In genomic region chr16:14354561-14355351, GRCh38 we compare ENCODE assay signal across 9 cellular contexts.
A peak's percentile ranks its signal among the peaks of the same experiment; 100 is the strongest.
DNase-seq lines count a peak whose midpoint lies in the region; ATAC-seq, FAIRE-seq and TF ChIP-seq lines count a peak whose summit lies in the region.
"Had no signal": no experiment of that assay in that cellular context is flagged by ENCODE, and none has a peak within 500 bp of the region (broad histone marks: within the 10 kb centered on the region; RNA-seq: fewer than 3 reads in every experiment).

No MANE protein-coding gene starts in this region.

- TF ChIP-seq POLR2A in HepG2 (IDR thresholded peaks at IDR 0.05; ENCODE audit: insufficient read depth in 1 of 2, low read depth in 2 of 2, low read length in 2 of 2) (no peak), suprapubic skin (IDR thresholded peaks at IDR 0.05) (no peak)

- TF ChIP-seq CTCF in AG10803 (conservative IDR thresholded peaks at IDR 0.05; ENCODE audit: low read length) (no peak), HepG2 (CRISPR knock-in tag; IDR thresholded peaks at IDR 0.05) (no peak), suprapubic skin (IDR thresholded peaks at IDR 0.05) (no peak)

- peaks cover 7% of the 10 kb centered on the region for H3K4me1 Mint-ChIP-seq in T-helper 2 cell treated with Interferon-gamma antibody and Interleukin-4, amounts not matched to agents 5 μg/mL and 100 μg/mL, for 36 hours (ENCODE audit: low read depth)

- H3K9me3 Mint-ChIP-seq in T-helper 2 cell treated with Interferon-gamma antibody and Interleukin-4, amounts not matched to agents 5 μg/mL and 100 μg/mL, for 36 hours: no peaks in the 10 kb centered on the region

- no peaks in the 10 kb centered on the region for H4K20me1 ChIP-seq in HepG2 (ENCODE audit: insufficient read depth, low read length)

- DNase-seq in AG10803 (ENCODE audit: low read depth) (peak; percentile 65), HepG2 (ENCODE audit: low spot score) (no peak), SW480 (ENCODE audit: low spot score) (no peak), superior temporal gyrus (ENCODE audit: extremely low spot score) (no peak), suprapubic skin (ENCODE audit: low spot score in 2 of 2) (no peak)
- peak; percentile 65 for DNase-seq in T-helper 2 cell treated with Interferon-gamma antibody and Interleukin-4, amounts not matched to agents 5 μg/mL and 100 μg/mL, for 36 hours (ENCODE audit: low spot score)

- peak; percentile 92 for ATAC-seq in GM19035 (IDR thresholded peaks at IDR 0.05; ENCODE audit: unreplicated experiment)
- peak; percentile 85 for ATAC-seq in HG03103 (IDR thresholded peaks at IDR 0.05; ENCODE audit: low read depth, unreplicated experiment)
- no peak for ATAC-seq in HepG2

- H3K27ac Mint-ChIP-seq in T-helper 2 cell treated with Interferon-gamma antibody and Interleukin-4, amounts not matched to agents 5 μg/mL and 100 μg/mL, for 36 hours: peak overlapping the region; percentile 0

- H3K36me3 Mint-ChIP-seq in T-helper 2 cell treated with Interferon-gamma antibody and Interleukin-4, amounts not matched to agents 5 μg/mL and 100 μg/mL, for 36 hours (ENCODE audit: low read depth): no peaks in the 10 kb centered on the region

- no TSS peak for BruUV-seq in HepG2 (replicated peaks; lab: Mats Ljungman, UMichigan)

- in situ Hi-C loops in HepG2 (cut with HindIII; ENCODE audit: extremely low pct_ligation_motif_present, low pct_unique_long_range_greater_than_20kb): no loop called here

- H3K4me1 ChIP-seq in HepG2 (ENCODE audit: insufficient read depth, low read length) (peaks cover 67% of the 10 kb centered on the region), suprapubic skin (peaks cover 35% of the 10 kb centered on the region)

- H3K4me3 Mint-ChIP-seq in T-helper 2 cell treated with Interferon-gamma antibody and Interleukin-4, amounts not matched to agents 5 μg/mL and 100 μg/mL, for 36 hours: peak overlapping the region; percentile 28

- no peaks in the 10 kb centered on the region for H3K36me3 ChIP-seq in HepG2 (replicated peaks in 1 of 2; ENCODE audit: control insufficient read depth in 1 of 2, insufficient read depth in 2 of 2, low read length in 2 of 2)
- H3K36me3 ChIP-seq in suprapubic skin: no peaks in the 10 kb centered on the region

- peak; percentile 36 for FAIRE-seq in HepG2 (lab: Jason Lieb, UNC)
- FAIRE-seq: endothelial cell of umbilical vein had no signal

- H3K9me3 ChIP-seq in HepG2 (ENCODE audit: low read length) (no peaks in the 10 kb centered on the region), suprapubic skin (no peaks in the 10 kb centered on the region)

- H2AFZ ChIP-seq in HepG2 (ENCODE audit: low read length): no peak overlapping the region

- no peak for TF ChIP-seq RAD21 in HepG2 (CRISPR knock-in tag; IDR thresholded peaks at IDR 0.05)

- H3K27me3 ChIP-seq in HepG2 (ENCODE audit: control insufficient read depth in 1 of 2, insufficient read depth in 2 of 2, low read length in 2 of 2) (0 out of 5 replicates have a peak, but pooled peaks cover 0 to 5% of the 10 kb centered on the region in 2 experiments), suprapubic skin (no peaks in the 10 kb centered on the region)

- TF ChIP-seq EP300 in HepG2 (IDR thresholded peaks at IDR 0.05; ENCODE audit: low read depth in 2 of 2, low read length in 2 of 2): no peak
- TF ChIP-seq EP300 in HepG2 (CRISPR knock-in tag; IDR thresholded peaks at IDR 0.05; ENCODE audit: borderline replicate concordance): no peak
- TF ChIP-seq EP300 in suprapubic skin (IDR thresholded peaks at IDR 0.05): no peak

- no peaks in the 10 kb centered on the region for H3K79me2 ChIP-seq in HepG2 (ENCODE audit: insufficient read depth, low read length)

- no peak overlapping the region for H3K27ac ChIP-seq in HepG2 (ENCODE audit: extremely low read length, insufficient read depth, low read length)
- no peak overlapping the region for H3K27ac ChIP-seq in suprapubic skin

- peaks cover 13% of the 10 kb centered on the region for H3K27me3 Mint-ChIP-seq in T-helper 2 cell treated with Interferon-gamma antibody and Interleukin-4, amounts not matched to agents 5 μg/mL and 100 μg/mL, for 36 hours (ENCODE audit: low read depth)

- CTCF ChIA-PET in HepG2 (lab: Yijun Ruan, JAX; ENCODE audit: low intra/inter-chr PET ratio, low total read pairs): no interaction called here

- POLR2A ChIA-PET in HepG2 (lab: Yijun Ruan, JAX): interaction anchor here (0.7 to 1.3 kb wide), 3 partner anchors 9 to 55 kb away, joined by 3 read pairs; no protein-coding TSS in a partner anchor

- intact Hi-C loops in HepG2 (cut with micrococcal nuclease; ENCODE audit: unreplicated experiment): no loop called here

- no peak overlapping the region for H3K9ac ChIP-seq in HepG2 (ENCODE audit: insufficient read depth, low read depth, low read length)

- peak overlapping the region; percentile 60 for H3K4me2 ChIP-seq in HepG2 (ENCODE audit: low read depth, low read length)

- 42% methylated on average over 10 of the region's 10 CpGs for WGBS in HepG2 (ENCODE audit: low lambda C conversion rate)
- WGBS in suprapubic skin: 25% methylated on average over 10 of the region's 10 CpGs

- H3K4me3 ChIP-seq in AG10803 (ENCODE audit: low read length): peak overlapping the region; percentile 38
- peak overlapping the region in 1 of 3 experiments; percentile 17; a peak in 1 of 6 replicates for H3K4me3 ChIP-seq in HepG2 (replicated peaks in 1 of 3; ENCODE audit: insufficient read depth in 1 of 3, low read depth in 2 of 3, low read length in 3 of 3)
- no peak overlapping the region for H3K4me3 ChIP-seq in suprapubic skin

TF ChIP-seq in HepG2, 621 proteins besides CTCF, POLR2A, EP300 and RAD21:
- TF ChIP-seq RCOR2 (CRISPR knock-in tag; IDR thresholded peaks at IDR 0.05) (peak; percentile 78), KDM1A (CRISPR knock-in tag; IDR thresholded peaks at IDR 0.05) (0 out of 2 replicates have a peak, but pooled peaks have one; percentile 58), ZNF34 (CRISPR knock-in tag; IDR thresholded peaks at IDR 0.05; ENCODE audit: borderline replicate concordance) (no peak), HNRNPK (IDR thresholded peaks at IDR 0.05; ENCODE audit: low read depth, low read length, poor library complexity, severe bottlenecking) (peak; percentile 95), ZSCAN25 (CRISPR knock-in tag; IDR thresholded peaks at IDR 0.05) (peak; percentile 32; the same call in 1 of the 2 replicates), ZNF749 (CRISPR knock-in tag; IDR thresholded peaks at IDR 0.05; ENCODE audit: borderline replicate concordance) (no peak), PCBP1 (IDR thresholded peaks at IDR 0.05; ENCODE audit: borderline replicate concordance, low read depth, low read length) (0 out of 2 replicates have a peak, but pooled peaks have one; percentile 75), ZMYM3 (CRISPR knock-in tag; IDR thresholded peaks at IDR 0.05) (peak; percentile 81), RBFOX2 (IDR thresholded peaks at IDR 0.05; ENCODE audit: low read depth, low read length) (no peak), PCBP2 (optimal IDR thresholded peaks at IDR 0.05; ENCODE audit: low read depth, low read length, poor library complexity, severe bottlenecking) (peak; percentile 96), ZFP36 (IDR thresholded peaks at IDR 0.05; ENCODE audit: borderline replicate concordance, low read depth, low read length, partially characterized antibody) (peak; percentile 81), ZNF263 (CRISPR knock-in tag; IDR thresholded peaks at IDR 0.05) (peak; percentile 69), GFI1 (CRISPR knock-in tag; IDR thresholded peaks at IDR 0.05; ENCODE audit: borderline replicate concordance) (0 out of 2 replicates have a peak, but pooled peaks have one; percentile 35), ZNF768 (CRISPR knock-in tag; IDR thresholded peaks at IDR 0.05) (peak; percentile 89; the same call in 1 of the 2 replicates), REL (CRISPR knock-in tag; conservative IDR thresholded peaks at IDR 0.05) (no peak)

Comparison
In these comparisons a context has a peak if more than half of its experiments do, and no peak if none do; other contexts are left out.
1. DNase-seq: peak in AG10803 (single experiment) and T-helper 2 cell treated with Interferon-gamma antibody and Interleukin-4, amounts not matched to agents 5 μg/mL and 100 μg/mL, for 36 hours (single experiment); none in HepG2 (single experiment), SW480 (single experiment), superior temporal gyrus (single experiment) and suprapubic skin (0 of 2).